ENCODE assay signal across 1 cellular context in the genomic region with DNA sequence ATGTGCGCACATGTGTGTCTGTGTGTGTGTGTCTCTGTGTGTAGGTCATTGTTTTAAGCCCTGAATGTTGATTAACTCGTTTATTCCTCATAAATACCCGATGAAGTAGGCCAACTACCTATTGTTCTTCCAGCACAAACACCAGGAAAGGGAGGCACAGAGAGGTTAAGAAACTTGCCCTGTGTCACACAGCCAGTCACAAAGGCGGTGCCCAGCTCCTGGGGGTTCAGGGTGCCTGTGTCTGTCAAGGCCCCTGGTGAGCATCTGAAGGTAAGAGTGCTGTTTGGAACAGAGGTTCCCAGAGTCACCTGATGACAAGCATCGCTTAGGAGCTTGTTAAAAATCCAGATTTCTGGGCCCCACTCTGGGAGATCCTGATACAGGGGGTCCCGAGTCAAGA.
TF ChIP-seq lines count a peak whose summit lies in the region.

No MANE protein-coding gene starts in this region.

TF ChIP-seq in A549, 52 proteins besides CTCF, POLR2A, EP300 and RAD21 (continued from another document):
- TF ChIP-seq, protein P1, sequence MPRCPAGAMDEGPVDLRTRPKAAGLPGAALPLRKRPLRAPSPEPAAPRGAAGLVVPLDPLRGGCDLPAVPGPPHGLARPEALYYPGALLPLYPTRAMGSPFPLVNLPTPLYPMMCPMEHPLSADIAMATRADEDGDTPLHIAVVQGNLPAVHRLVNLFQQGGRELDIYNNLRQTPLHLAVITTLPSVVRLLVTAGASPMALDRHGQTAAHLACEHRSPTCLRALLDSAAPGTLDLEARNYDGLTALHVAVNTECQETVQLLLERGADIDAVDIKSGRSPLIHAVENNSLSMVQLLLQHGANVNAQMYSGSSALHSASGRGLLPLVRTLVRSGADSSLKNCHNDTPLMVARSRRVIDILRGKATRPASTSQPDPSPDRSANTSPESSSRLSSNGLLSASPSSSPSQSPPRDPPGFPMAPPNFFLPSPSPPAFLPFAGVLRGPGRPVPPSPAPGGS (IDR thresholded peaks at IDR 0.05) = no peak
